ENCODE assay signal across 17 cellular contexts in the genomic region with DNA sequence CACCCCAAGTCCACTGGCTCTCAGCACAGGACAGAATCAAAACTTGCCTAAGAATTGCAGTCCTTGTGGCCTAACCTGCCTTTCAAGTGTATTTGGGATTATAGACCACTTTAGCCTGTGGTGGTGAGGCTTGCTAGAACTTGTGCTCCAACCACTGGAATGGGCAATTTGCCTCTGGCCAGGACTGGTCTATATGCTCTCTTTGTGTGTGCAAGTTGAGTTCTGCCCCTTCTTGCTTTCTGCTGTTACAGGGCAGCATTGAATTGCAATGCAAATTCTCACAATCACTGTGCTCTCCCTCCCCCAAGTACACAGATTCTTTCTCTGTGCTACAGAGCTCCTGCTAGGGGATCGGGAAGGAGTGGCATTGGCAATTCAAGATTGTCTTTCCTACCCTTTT.
"Had no signal": no experiment of that assay in that cellular context is flagged by ENCODE, and none has a peak within 500 bp of the region (broad histone marks: within the 10 kb centered on the region; RNA-seq: fewer than 3 reads in every experiment).

No MANE protein-coding gene starts in this region.

- H3K27me3 ChIP-seq: tibial artery, uterus had no signal

- H3K36me3 ChIP-seq: left lung, tibial artery, uterus had no signal

- FAIRE-seq: colon, frontal cortex, islet of Langerhans had no signal

- H3K4me3 ChIP-seq: left lung, mucosa of descending colon, tibial artery, uterus had no signal

- H3K27ac ChIP-seq: left lung, tibial artery, uterus had no signal

- DNase-seq: activated CD4-positive, alpha-beta memory T cell treated with anti-CD3 and anti-CD28 coated beads for 36 hours; activated CD4-positive, alpha-beta T cell treated with anti-CD3 and anti-CD28 coated beads for 1 hour; activated CD8-positive, alpha-beta memory T cell treated with anti-CD3 and anti-CD28 coated beads, Interleukin-2, amount 10 ng/mL, durations not matched to agents 7 days and 5 days; activated naive CD4-positive, alpha-beta T cell treated with anti-CD3 and anti-CD28 coated beads, Interleukin-2, amount 50 U/mL, for 16 hours; activated T-cell treated with anti-CD3 and anti-CD28 coated beads, Interleukin-2, amount 50 U/mL, for 1 hour; head of caudate nucleus; left lung; mucosa of descending colon; naive thymus-derived CD4-positive, alpha-beta T cell; retina; T-cell; tibial artery; uterus had no signal

- H3K9me3 ChIP-seq: left lung, mucosa of descending colon, tibial artery, uterus had no signal

- H3K4me3 Mint-ChIP-seq: activated CD4-positive, alpha-beta memory T cell treated with anti-CD3 and anti-CD28 coated beads for 36 hours; activated CD8-positive, alpha-beta memory T cell treated with anti-CD3 and anti-CD28 coated beads, Interleukin-2, amount 10 ng/mL, durations not matched to agents 7 days and 5 days; naive thymus-derived CD4-positive, alpha-beta T cell; stimulated activated memory B cell treated with anti-CD40 and anti-IgM and Interleukin-4, amounts not matched to agents 10 μg/mL and 1 μg/mL and 100 μg/mL, for 72 hours; T-cell had no signal

- H3K27ac Mint-ChIP-seq: activated CD4-positive, alpha-beta memory T cell treated with anti-CD3 and anti-CD28 coated beads for 36 hours; activated CD8-positive, alpha-beta memory T cell treated with anti-CD3 and anti-CD28 coated beads, Interleukin-2, amount 10 ng/mL, durations not matched to agents 7 days and 5 days; naive thymus-derived CD4-positive, alpha-beta T cell; stimulated activated memory B cell treated with anti-CD40 and anti-IgM and Interleukin-4, amounts not matched to agents 10 μg/mL and 1 μg/mL and 100 μg/mL, for 72 hours; T-cell had no signal

- H3K4me1 ChIP-seq: left lung, tibial artery, uterus had no signal

- H3K9me3 Mint-ChIP-seq: activated CD4-positive, alpha-beta memory T cell treated with anti-CD3 and anti-CD28 coated beads for 36 hours; stimulated activated memory B cell treated with anti-CD40 and anti-IgM and Interleukin-4, amounts not matched to agents 10 μg/mL and 1 μg/mL and 100 μg/mL, for 72 hours; T-cell had no signal

- ATAC-seq: activated CD8-positive, alpha-beta memory T cell treated with anti-CD3 and anti-CD28 coated beads, Interleukin-2, amount 10 ng/mL, durations not matched to agents 7 days and 5 days; left lung; mucosa of descending colon; naive thymus-derived CD4-positive, alpha-beta T cell; stimulated activated memory B cell treated with anti-CD40 and anti-IgM and Interleukin-4, amounts not matched to agents 10 μg/mL and 1 μg/mL and 100 μg/mL, for 72 hours; T-cell had no signal

- H3K36me3 Mint-ChIP-seq: activated CD4-positive, alpha-beta memory T cell treated with anti-CD3 and anti-CD28 coated beads for 36 hours; activated CD8-positive, alpha-beta memory T cell treated with anti-CD3 and anti-CD28 coated beads, Interleukin-2, amount 10 ng/mL, durations not matched to agents 7 days and 5 days; naive thymus-derived CD4-positive, alpha-beta T cell; stimulated activated memory B cell treated with anti-CD40 and anti-IgM and Interleukin-4, amounts not matched to agents 10 μg/mL and 1 μg/mL and 100 μg/mL, for 72 hours; T-cell had no signal

- H3K4me1 Mint-ChIP-seq: activated CD8-positive, alpha-beta memory T cell treated with anti-CD3 and anti-CD28 coated beads, Interleukin-2, amount 10 ng/mL, durations not matched to agents 7 days and 5 days; naive thymus-derived CD4-positive, alpha-beta T cell; stimulated activated memory B cell treated with anti-CD40 and anti-IgM and Interleukin-4, amounts not matched to agents 10 μg/mL and 1 μg/mL and 100 μg/mL, for 72 hours; T-cell had no signal
